ENCODE assay signal across 1 cellular context in the genomic region with DNA sequence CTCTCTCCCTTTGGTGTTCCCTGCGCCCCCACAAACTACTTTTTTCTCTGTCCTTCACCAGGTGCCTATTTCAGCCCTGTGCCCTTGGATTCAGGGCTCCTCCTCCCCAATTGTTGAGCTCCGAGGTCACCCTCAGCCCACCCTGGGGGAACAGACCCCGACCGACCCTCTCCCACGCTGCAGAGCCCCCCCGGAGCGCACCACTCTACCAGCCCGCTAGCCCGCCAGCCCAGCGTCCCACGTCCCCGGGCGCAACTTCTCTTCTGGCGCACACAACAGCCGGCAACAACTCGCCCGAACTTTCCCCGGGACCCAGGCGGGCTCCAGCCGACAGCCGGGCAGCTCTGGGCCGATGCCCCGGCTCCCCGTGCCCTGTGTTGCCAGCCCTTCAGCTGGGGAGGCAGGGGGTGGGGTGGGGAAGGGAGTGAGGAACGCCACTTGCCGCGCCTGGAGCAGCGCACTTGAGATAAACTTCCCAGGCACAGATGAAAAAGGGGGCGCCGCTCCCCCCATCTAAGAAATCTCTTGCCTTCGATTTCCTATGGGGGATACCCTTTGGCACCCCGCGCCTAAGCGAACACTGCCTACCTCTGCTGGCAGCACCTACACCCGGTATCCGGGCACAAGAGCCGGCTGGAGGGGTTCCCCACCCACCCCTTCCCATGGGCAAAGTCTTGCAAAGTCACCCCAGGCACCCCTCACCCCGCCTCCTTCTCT.
A peak's percentile ranks its signal among the peaks of the same experiment; 100 is the strongest.
TF ChIP-seq lines count a peak whose summit lies in the region.

No MANE protein-coding gene starts in this region.

TF ChIP-seq in HEK293, 187 proteins besides CTCF, POLR2A, EP300 and RAD21 (continued from another document and continues in another):
- TF ChIP-seq, protein P1, sequence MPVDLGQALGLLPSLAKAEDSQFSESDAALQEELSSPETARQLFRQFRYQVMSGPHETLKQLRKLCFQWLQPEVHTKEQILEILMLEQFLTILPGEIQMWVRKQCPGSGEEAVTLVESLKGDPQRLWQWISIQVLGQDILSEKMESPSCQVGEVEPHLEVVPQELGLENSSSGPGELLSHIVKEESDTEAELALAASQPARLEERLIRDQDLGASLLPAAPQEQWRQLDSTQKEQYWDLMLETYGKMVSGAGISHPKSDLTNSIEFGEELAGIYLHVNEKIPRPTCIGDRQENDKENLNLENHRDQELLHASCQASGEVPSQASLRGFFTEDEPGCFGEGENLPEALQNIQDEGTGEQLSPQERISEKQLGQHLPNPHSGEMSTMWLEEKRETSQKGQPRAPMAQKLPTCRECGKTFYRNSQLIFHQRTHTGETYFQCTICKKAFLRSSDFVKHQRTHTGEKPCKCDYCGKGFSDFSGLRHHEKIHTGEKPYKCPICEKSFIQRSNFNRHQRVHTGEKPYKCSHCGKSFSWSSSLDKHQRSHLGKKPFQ (tag by site-specific recombination; IDR thresholded peaks at IDR 0.05), result no peak
- TF ChIP-seq RBAK (tag by site-specific recombination; IDR thresholded peaks at IDR 0.05) (no peak), ZFP3 (tag by site-specific recombination; IDR thresholded peaks at IDR 0.05; ENCODE audit: low read depth) (no peak), ZNF394 (tag by site-specific recombination; IDR thresholded peaks at IDR 0.05; ENCODE audit: borderline replicate concordance) (no peak), PRDM2 (tag by site-specific recombination; IDR thresholded peaks at IDR 0.05; ENCODE audit: borderline replicate concordance) (no peak), SP2 (tag by site-specific recombination; IDR thresholded peaks at IDR 0.05) (no peak), ZNF311 (tag by site-specific recombination; IDR thresholded peaks at IDR 0.05; ENCODE audit: borderline replicate concordance) (no peak), PBX3 (CRISPR knock-in tag; IDR thresholded peaks at IDR 0.05) (no peak), ZNF664 (tag by site-specific recombination; IDR thresholded peaks at IDR 0.05) (no peak), ZNF302 (tag by site-specific recombination; IDR thresholded peaks at IDR 0.05; ENCODE audit: low read depth) (no peak), ZNF747 (tag by site-specific recombination; IDR thresholded peaks at IDR 0.05) (no peak), ZFHX2 (tag by site-specific recombination; conservative IDR thresholded peaks at IDR 0.05) (peak; percentile 64), ZNF596 (tag by site-specific recombination; IDR thresholded peaks at IDR 0.05) (no peak), ZNF366 (tag by site-specific recombination; conservative IDR thresholded peaks at IDR 0.05) (no peak; the same call in 1 of the 2 replicates), ZNF677 (tag by site-specific recombination; IDR thresholded peaks at IDR 0.05) (no peak), WT1 (tag by site-specific recombination; IDR thresholded peaks at IDR 0.05) (no peak; the same call in 1 of the 2 replicates), ZNF626 (tag by site-specific recombination; IDR thresholded peaks at IDR 0.05) (no peak), ZNF571 (tag by site-specific recombination; IDR thresholded peaks at IDR 0.05) (no peak), ATF2 (tag by site-specific recombination; IDR thresholded peaks at IDR 0.05; ENCODE audit: low read depth) (no peak), ZNF792 (tag by site-specific recombination; IDR thresholded peaks at IDR 0.05) (no peak), MZF1 (tag by site-specific recombination; IDR thresholded peaks at IDR 0.05; ENCODE audit: borderline replicate concordance) (no peak), ZBTB1 (tag by site-specific recombination; IDR thresholded peaks at IDR 0.05) (no peak), ZNF600 (tag by site-specific recombination; IDR thresholded peaks at IDR 0.05) (0 out of 2 replicates have a peak, but pooled peaks have one; percentile 49), ZNF416 (tag by site-specific recombination; IDR thresholded peaks at IDR 0.05) (no peak), MEIS1 (CRISPR knock-in tag; IDR thresholded peaks at IDR 0.05; ENCODE audit: borderline replicate concordance) (no peak), ZNF37A (tag by site-specific recombination; IDR thresholded peaks at IDR 0.05) (no peak)
- TF ChIP-seq, protein P2, sequence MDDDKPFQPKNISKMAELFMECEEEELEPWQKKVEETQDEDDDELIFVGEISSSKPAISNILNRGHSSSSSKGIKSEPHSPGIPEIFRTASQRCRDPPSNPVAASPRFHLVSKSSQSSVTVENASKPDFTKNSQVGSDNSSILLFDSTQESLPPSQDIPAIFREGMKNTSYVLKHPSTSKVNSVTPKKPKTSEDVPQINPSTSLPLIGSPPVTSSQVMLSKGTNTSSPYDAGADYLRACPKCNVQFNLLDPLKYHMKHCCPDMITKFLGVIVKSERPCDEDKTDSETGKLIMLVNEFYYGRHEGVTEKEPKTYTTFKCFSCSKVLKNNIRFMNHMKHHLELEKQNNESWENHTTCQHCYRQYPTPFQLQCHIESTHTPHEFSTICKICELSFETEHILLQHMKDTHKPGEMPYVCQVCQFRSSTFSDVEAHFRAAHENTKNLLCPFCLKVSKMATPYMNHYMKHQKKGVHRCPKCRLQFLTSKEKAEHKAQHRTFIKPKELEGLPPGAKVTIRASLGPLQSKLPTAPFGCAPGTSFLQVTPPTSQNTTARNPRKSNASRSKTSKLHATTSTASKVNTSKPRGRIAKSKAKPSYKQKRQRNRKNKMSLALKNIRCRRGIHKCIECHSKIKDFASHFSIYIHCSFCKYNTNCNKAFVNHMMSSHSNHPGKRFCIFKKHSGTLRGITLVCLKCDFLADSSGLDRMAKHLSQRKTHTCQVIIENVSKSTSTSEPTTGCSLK (tag by site-specific recombination; IDR thresholded peaks at IDR 0.05), result no peak
- TF ChIP-seq, protein P3, sequence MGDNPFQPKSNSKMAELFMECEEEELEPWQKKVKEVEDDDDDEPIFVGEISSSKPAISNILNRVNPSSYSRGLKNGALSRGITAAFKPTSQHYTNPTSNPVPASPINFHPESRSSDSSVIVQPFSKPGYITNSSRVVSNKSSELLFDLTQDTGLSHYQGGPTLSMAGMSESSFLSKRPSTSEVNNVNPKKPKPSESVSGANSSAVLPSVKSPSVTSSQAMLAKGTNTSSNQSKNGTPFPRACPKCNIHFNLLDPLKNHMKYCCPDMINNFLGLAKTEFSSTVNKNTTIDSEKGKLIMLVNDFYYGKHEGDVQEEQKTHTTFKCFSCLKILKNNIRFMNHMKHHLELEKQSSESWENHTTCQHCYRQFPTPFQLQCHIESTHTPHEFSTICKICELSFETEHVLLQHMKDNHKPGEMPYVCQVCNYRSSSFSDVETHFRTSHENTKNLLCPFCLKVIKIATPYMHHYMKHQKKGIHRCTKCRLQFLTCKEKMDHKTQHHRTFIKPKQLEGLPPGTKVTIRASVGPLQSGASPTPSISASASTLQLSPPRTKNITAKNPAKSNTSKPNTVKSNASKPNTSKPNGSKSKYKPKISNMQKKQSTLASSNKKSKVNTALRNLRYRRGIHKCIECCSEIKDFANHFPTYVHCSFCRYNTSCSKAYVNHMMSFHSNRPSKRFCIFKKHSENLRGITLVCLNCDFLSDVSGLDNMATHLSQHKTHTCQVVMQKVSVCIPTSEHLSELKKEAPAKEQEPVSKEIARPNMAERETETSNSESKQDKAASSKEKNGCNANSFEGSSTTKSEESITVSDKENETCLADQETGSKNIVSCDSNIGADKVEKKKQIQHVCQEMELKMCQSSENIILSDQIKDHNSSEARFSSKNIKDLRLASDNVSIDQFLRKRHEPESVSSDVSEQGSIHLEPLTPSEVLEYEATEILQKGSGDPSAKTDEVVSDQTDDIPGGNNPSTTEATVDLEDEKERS (tag by site-specific recombination; IDR thresholded peaks at IDR 0.05), result no peak
- TF ChIP-seq, protein P4, sequence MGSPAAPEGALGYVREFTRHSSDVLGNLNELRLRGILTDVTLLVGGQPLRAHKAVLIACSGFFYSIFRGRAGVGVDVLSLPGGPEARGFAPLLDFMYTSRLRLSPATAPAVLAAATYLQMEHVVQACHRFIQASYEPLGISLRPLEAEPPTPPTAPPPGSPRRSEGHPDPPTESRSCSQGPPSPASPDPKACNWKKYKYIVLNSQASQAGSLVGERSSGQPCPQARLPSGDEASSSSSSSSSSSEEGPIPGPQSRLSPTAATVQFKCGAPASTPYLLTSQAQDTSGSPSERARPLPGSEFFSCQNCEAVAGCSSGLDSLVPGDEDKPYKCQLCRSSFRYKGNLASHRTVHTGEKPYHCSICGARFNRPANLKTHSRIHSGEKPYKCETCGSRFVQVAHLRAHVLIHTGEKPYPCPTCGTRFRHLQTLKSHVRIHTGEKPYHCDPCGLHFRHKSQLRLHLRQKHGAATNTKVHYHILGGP (tag by site-specific recombination; IDR thresholded peaks at IDR 0.05), result no peak
- TF ChIP-seq, protein P5, sequence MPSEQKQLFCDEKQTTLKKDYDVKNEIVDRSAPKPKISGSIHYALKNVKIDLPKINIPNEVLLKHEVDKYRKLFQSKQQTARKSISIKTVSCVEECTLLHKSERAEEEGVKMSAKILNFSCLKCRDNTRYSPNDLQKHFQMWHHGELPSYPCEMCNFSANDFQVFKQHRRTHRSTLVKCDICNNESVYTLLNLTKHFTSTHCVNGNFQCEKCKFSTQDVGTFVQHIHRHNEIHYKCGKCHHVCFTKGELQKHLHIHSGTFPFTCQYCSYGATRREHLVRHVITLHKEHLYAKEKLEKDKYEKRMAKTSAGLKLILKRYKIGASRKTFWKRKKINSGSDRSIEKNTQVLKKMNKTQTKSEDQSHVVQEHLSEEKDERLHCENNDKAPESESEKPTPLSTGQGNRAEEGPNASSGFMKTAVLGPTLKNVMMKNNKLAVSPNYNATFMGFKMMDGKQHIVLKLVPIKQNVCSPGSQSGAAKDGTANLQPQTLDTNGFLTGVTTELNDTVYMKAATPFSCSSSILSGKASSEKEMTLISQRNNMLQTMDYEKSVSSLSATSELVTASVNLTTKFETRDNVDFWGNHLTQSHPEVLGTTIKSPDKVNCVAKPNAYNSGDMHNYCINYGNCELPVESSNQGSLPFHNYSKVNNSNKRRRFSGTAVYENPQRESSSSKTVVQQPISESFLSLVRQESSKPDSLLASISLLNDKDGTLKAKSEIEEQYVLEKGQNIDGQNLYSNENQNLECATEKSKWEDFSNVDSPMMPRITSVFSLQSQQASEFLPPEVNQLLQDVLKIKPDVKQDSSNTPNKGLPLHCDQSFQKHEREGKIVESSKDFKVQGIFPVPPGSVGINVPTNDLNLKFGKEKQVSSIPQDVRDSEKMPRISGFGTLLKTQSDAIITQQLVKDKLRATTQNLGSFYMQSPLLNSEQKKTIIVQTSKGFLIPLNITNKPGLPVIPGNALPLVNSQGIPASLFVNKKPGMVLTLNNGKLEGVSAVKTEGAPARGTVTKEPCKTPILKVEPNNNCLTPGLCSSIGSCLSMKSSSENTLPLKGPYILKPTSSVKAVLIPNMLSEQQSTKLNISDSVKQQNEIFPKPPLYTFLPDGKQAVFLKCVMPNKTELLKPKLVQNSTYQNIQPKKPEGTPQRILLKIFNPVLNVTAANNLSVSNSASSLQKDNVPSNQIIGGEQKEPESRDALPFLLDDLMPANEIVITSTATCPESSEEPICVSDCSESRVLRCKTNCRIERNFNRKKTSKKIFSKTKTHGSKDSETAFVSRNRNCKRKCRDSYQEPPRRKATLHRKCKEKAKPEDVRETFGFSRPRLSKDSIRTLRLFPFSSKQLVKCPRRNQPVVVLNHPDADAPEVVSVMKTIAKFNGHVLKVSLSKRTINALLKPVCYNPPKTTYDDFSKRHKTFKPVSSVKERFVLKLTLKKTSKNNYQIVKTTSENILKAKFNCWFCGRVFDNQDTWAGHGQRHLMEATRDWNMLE (tag by site-specific recombination; conservative IDR thresholded peaks at IDR 0.05; ENCODE audit: low read depth), result no peak
